Comparison of ENCODE assay signal across 2 cellular contexts in the genomic region with DNA sequence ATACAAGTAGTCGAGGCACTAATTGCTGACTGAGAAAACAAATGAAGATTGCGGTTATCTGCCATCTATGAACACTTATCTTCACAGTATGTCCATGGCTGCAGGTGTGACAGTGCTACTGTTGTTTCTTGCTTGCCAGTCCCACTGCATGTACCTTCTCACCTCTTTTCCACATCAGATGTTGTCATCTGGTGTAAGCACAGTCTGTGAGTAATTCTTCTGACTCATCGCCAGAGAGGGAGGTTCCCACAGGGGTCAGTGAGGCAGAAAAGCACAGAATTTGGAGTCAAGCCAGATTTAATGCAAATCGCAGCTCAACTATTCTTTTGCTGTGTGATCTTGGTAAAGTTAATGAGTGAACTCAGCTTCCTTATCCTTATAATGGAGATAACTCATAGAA.
TF ChIP-seq lines count a peak whose summit lies in the region.

No MANE protein-coding gene starts in this region.

TF ChIP-seq in IMR-90, 13 proteins besides CTCF, POLR2A, EP300 and RAD21 (continued from another document):
- TF ChIP-seq, protein P1, sequence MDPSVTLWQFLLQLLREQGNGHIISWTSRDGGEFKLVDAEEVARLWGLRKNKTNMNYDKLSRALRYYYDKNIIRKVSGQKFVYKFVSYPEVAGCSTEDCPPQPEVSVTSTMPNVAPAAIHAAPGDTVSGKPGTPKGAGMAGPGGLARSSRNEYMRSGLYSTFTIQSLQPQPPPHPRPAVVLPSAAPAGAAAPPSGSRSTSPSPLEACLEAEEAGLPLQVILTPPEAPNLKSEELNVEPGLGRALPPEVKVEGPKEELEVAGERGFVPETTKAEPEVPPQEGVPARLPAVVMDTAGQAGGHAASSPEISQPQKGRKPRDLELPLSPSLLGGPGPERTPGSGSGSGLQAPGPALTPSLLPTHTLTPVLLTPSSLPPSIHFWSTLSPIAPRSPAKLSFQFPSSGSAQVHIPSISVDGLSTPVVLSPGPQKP (IDR thresholded peaks at IDR 0.05; ENCODE audit: borderline replicate concordance, low read depth, low read length), result no peak
- TF ChIP-seq CEBPB (IDR thresholded peaks at IDR 0.05; ENCODE audit: low read depth, low read length) (peak; percentile 67), MAZ (IDR thresholded peaks at IDR 0.05; ENCODE audit: borderline replicate concordance, low read depth, low read length) (0 out of 2 replicates have a peak, but pooled peaks have one; percentile 12), RCOR1 (IDR thresholded peaks at IDR 0.05; ENCODE audit: insufficient replicate concordance, low read length) (no peak), RFX5 (IDR thresholded peaks at IDR 0.05; ENCODE audit: low read depth, low read length) (no peak), FOS (IDR thresholded peaks at IDR 0.05; ENCODE audit: low read depth, low read length) (peak; percentile 80), SMC3 (IDR thresholded peaks at IDR 0.05; ENCODE audit: low read depth, low read length) (no peak), CHD1 (IDR thresholded peaks at IDR 0.05; ENCODE audit: low read depth, low read length) (no peak), BHLHE40 (IDR thresholded peaks at IDR 0.05; ENCODE audit: low read depth, low read length) (no peak), MXI1 (IDR thresholded peaks at IDR 0.05; ENCODE audit: borderline replicate concordance, low read depth, low read length) (no peak), MAFK (IDR thresholded peaks at IDR 0.05; ENCODE audit: low read depth, low read length) (no peak)
- TF ChIP-seq, protein P2, sequence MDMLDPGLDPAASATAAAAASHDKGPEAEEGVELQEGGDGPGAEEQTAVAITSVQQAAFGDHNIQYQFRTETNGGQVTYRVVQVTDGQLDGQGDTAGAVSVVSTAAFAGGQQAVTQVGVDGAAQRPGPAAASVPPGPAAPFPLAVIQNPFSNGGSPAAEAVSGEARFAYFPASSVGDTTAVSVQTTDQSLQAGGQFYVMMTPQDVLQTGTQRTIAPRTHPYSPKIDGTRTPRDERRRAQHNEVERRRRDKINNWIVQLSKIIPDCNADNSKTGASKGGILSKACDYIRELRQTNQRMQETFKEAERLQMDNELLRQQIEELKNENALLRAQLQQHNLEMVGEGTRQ (IDR thresholded peaks at IDR 0.05; ENCODE audit: low read depth, low read length), result no peak
TF ChIP-seq in IMR-90: peak in this region for 3.

TF ChIP-seq in GM12878, 131 proteins besides CTCF, POLR2A, EP300 and RAD21 (continued from another document):
- TF ChIP-seq ATF2 (IDR thresholded peaks at IDR 0.05; ENCODE audit: low read length), result peak; percentile 77
- TF ChIP-seq CHD2 (IDR thresholded peaks at IDR 0.05; ENCODE audit: borderline replicate concordance, low read depth, low read length), result 0 out of 2 replicates have a peak, but pooled peaks have one; percentile 19
- no peak for TF ChIP-seq NRF1 (conservative IDR thresholded peaks at IDR 0.05; ENCODE audit: low read depth, low read length)
- TF ChIP-seq YY1 (IDR thresholded peaks at IDR 0.05; ENCODE audit: low read depth, low read length), result 0 out of 2 replicates have a peak, but pooled peaks have one; percentile 18
- peak; percentile 32; the same call in 1 of the 2 replicates for TF ChIP-seq IKZF1 (conservative IDR thresholded peaks at IDR 0.05)
- TF ChIP-seq TCF12 (IDR thresholded peaks at IDR 0.05; ENCODE audit: low read depth, low read length), result 0 out of 2 replicates have a peak, but pooled peaks have one; percentile 28
- TF ChIP-seq IKZF2 (IDR thresholded peaks at IDR 0.05), result peak in 1 of 2 experiments; percentile 33; a peak in 1 of 4 replicates
- no peak for TF ChIP-seq STAT3 (IDR thresholded peaks at IDR 0.05; ENCODE audit: low read depth, low read length)
- TF ChIP-seq RUNX3 (IDR thresholded peaks at IDR 0.05; ENCODE audit: low read length), result peak; percentile 57
- TF ChIP-seq SIN3A (IDR thresholded peaks at IDR 0.05; ENCODE audit: low read depth, low read length), result no peak
- TF ChIP-seq FOXK2 (IDR thresholded peaks at IDR 0.05), result no peak
- peak; percentile 70 for TF ChIP-seq NFIC (IDR thresholded peaks at IDR 0.05; ENCODE audit: low read depth, low read length)
- peak; percentile 73 for TF ChIP-seq BCL3 (IDR thresholded peaks at IDR 0.05; ENCODE audit: borderline replicate concordance, insufficient read depth, low read depth, low read length, poor library complexity, severe bottlenecking)
- TF ChIP-seq PAX5 (IDR thresholded peaks at IDR 0.05; ENCODE audit: borderline replicate concordance, low read depth, low read length), result peak; percentile 79; the same call in 1 of the 2 replicates
- no peak for TF ChIP-seq ZBED1 (IDR thresholded peaks at IDR 0.05; ENCODE audit: borderline replicate concordance)
- no peak for TF ChIP-seq HDAC2 (IDR thresholded peaks at IDR 0.05)
- TF ChIP-seq EZH2 (IDR thresholded peaks at IDR 0.05; ENCODE audit: borderline replicate concordance, control insufficient read depth, low read depth, low read length), result no peak
- no peak for TF ChIP-seq ESRRA (IDR thresholded peaks at IDR 0.05; ENCODE audit: low read length)
- TF ChIP-seq IRF4 (IDR thresholded peaks at IDR 0.05; ENCODE audit: low read depth, low read length), result peak; percentile 51; the same call in 1 of the 2 replicates
- TF ChIP-seq GATAD2B (conservative IDR thresholded peaks at IDR 0.05; ENCODE audit: low read depth), result no peak
- TF ChIP-seq EED (IDR thresholded peaks at IDR 0.05; ENCODE audit: low read depth), result 0 out of 2 replicates have a peak, but pooled peaks have one; percentile 14
- 0 out of 2 replicates have a peak, but pooled peaks have one; percentile 22 for TF ChIP-seq RELB (IDR thresholded peaks at IDR 0.05; ENCODE audit: low read depth)
- peak; percentile 88 for TF ChIP-seq ATF7 (IDR thresholded peaks at IDR 0.05; ENCODE audit: low read depth)
- 0 out of 2 replicates have a peak, but pooled peaks have one; percentile 9 for TF ChIP-seq RFX5 (IDR thresholded peaks at IDR 0.05; ENCODE audit: low read depth, low read length)
- TF ChIP-seq CREM (IDR thresholded peaks at IDR 0.05; ENCODE audit: low read depth), result peak; percentile 62; the same call in 1 of the 2 replicates
- no peak for TF ChIP-seq FOXM1 (IDR thresholded peaks at IDR 0.05; ENCODE audit: low read depth, low read length)
- no peak for TF ChIP-seq NBN (IDR thresholded peaks at IDR 0.05)
- TF ChIP-seq PML (IDR thresholded peaks at IDR 0.05; ENCODE audit: low read length), result no peak
- peak; percentile 19 for TF ChIP-seq MEF2B (IDR thresholded peaks at IDR 0.05; ENCODE audit: partially characterized antibody, poor library complexity, severe bottlenecking)
- TF ChIP-seq SREBF2 (IDR thresholded peaks at IDR 0.05; ENCODE audit: low read length), result no peak
TF ChIP-seq in GM12878: peak in this region for 22.
